ENCODE assay signal across 9 cellular contexts in the genomic region with DNA sequence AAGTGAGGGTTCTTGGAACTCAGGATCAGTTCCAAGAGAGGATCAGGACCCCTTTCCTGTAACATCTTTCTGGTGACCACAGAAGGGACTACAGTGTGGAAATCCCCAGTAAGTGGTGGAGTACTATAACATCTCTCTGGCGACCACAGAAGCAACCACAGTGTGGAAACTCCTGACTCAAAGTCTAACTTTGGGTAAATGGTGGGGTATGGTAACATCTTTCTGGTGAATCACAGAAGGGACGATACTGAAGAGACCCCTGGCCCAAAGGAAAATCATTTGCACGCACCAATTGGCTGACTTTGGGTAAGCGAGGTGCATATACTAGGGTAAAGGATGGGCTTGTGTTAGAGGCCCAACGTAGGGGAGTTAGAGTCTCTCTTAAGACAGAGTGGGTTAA.
DNase-seq lines count a peak whose midpoint lies in the region; ATAC-seq and TF ChIP-seq lines count a peak whose summit lies in the region.
"Had no signal": no experiment of that assay in that cellular context is flagged by ENCODE, and none has a peak within 500 bp of the region (broad histone marks: within the 10 kb centered on the region; RNA-seq: fewer than 3 reads in every experiment).

No MANE protein-coding gene starts in this region.

- peaks cover 7% of the 10 kb centered on the region for H3K4me1 Mint-ChIP-seq in stimulated activated naive CD8-positive, alpha-beta T cell treated with anti-CD3 and anti-CD28 coated beads, Interleukin-15, amount 100 ng/mL, for 72 hours

- H3K27me3 Mint-ChIP-seq in stimulated activated naive CD8-positive, alpha-beta T cell treated with anti-CD3 and anti-CD28 coated beads, Interleukin-15, amount 100 ng/mL, for 72 hours: peaks cover 3% of the 10 kb centered on the region

- peak; percentile 98 for ATAC-seq in HG02798 (IDR thresholded peaks at IDR 0.05; ENCODE audit: poor library complexity, unreplicated experiment)
- ATAC-seq in stimulated activated naive CD8-positive, alpha-beta T cell treated with anti-CD3 and anti-CD28 coated beads, Interleukin-15, amount 100 ng/mL, for 72 hours: peak; percentile 98
- ATAC-seq: heart left ventricle had no signal

- no peak for TF ChIP-seq CTCF in GM13977 (IDR thresholded peaks at IDR 0.05; ENCODE audit: extremely low read depth, insufficient read depth, missing control alignments)

- peak; percentile 6 for DNase-seq in stimulated activated CD4-positive, alpha-beta T cell treated with anti-CD3 and anti-CD28 coated beads, Interleukin-15, amount 100 ng/mL, for 24 hours
- DNase-seq in stimulated activated CD4-positive, alpha-beta T cell treated with anti-CD3 and anti-CD28 coated beads, Interleukin-2, amount 100 ng/mL, for 24 hours: no peak
- DNase-seq in HK-2 (ENCODE audit: unreplicated experiment) (peak; percentile 0), GM13977 (ENCODE audit: low spot score) (no peak), medulla oblongata (ENCODE audit: extremely low spot score) (no peak), NCI-H1694 (lab: John Stamatoyannopoulos, UW) (no peak)
- DNase-seq in stimulated activated naive CD8-positive, alpha-beta T cell treated with anti-CD3 and anti-CD28 coated beads, Interleukin-15, amount 100 ng/mL, for 72 hours: peak; percentile 27 to 58
- DNase-seq: heart left ventricle had no signal

- H3K27ac Mint-ChIP-seq in stimulated activated naive CD8-positive, alpha-beta T cell treated with anti-CD3 and anti-CD28 coated beads, Interleukin-15, amount 100 ng/mL, for 72 hours: no peak overlapping the region

- H3K4me3 Mint-ChIP-seq in stimulated activated naive CD8-positive, alpha-beta T cell treated with anti-CD3 and anti-CD28 coated beads, Interleukin-15, amount 100 ng/mL, for 72 hours: no peak overlapping the region

- H3K9me3 Mint-ChIP-seq in stimulated activated naive CD8-positive, alpha-beta T cell treated with anti-CD3 and anti-CD28 coated beads, Interleukin-15, amount 100 ng/mL, for 72 hours: peaks cover 15% of the 10 kb centered on the region in 2 donors

- in situ Hi-C loops in GM13977 (cut with MboI; ENCODE audit: low pct_unique_long_range_greater_than_20kb, low sequenced_read_pairs, unreplicated experiment): no loop called here

Comparison
In these comparisons a context has a peak if more than half of its experiments do, and no peak if none do; other contexts are left out.
1. DNase-seq: peak in stimulated activated CD4-positive, alpha-beta T cell treated with anti-CD3 and anti-CD28 coated beads, Interleukin-15, amount 100 ng/mL, for 24 hours (single experiment), HK-2 (single experiment) and stimulated activated naive CD8-positive, alpha-beta T cell treated with anti-CD3 and anti-CD28 coated beads, Interleukin-15, amount 100 ng/mL, for 72 hours (2 of 2); none in stimulated activated CD4-positive, alpha-beta T cell treated with anti-CD3 and anti-CD28 coated beads, Interleukin-2, amount 100 ng/mL, for 24 hours (0 of 2), GM13977 (single experiment), medulla oblongata (single experiment) and NCI-H1694 (single experiment).